ENCODE assay signal across 9 cellular contexts in genomic region chr2:157479081-157480027, GRCh38. TPM values are rescaled to one million over a fixed set of nuclear protein-coding genes. Genes with fewer than 3 reads are reported as not detected.
A peak's percentile ranks its signal among the peaks of the same experiment; 100 is the strongest.
DNase-seq lines count a peak whose midpoint lies in the region; ATAC-seq, FAIRE-seq and TF ChIP-seq lines count a peak whose summit lies in the region.
"Had no signal": no experiment of that assay in that cellular context is flagged by ENCODE, and none has a peak within 500 bp of the region (broad histone marks: within the 10 kb centered on the region; RNA-seq: fewer than 3 reads in every experiment).

No MANE protein-coding gene starts in this region.

- no peaks in the 10 kb centered on the region; the same call in 1 of the 2 replicates for H3K79me2 ChIP-seq in GM12878 (ENCODE audit: control insufficient read depth, insufficient read depth, low read length)

- CTCF ChIA-PET in GM12878 (lab: Yijun Ruan, JAX), result interaction anchor here (0.8 to 3.5 kb wide), 8 partner anchors 9 to 178 kb away, joined by 3 to 29 read pairs (median 13); partner anchors contain the start of gene ERMN

- ATAC-seq in GM19351 (IDR thresholded peaks at IDR 0.05; ENCODE audit: unreplicated experiment) (peak; percentile 43), HG03354 (IDR thresholded peaks at IDR 0.05; ENCODE audit: poor library complexity, severe bottlenecking, unreplicated experiment) (peak; percentile 35), GM12878 (peak; percentile 53)

- WGBS in GM12878 (ENCODE audit: insufficient coverage, insufficient replicate concordance, low lambda C conversion rate, missing lambda C conversion rate), result 65% methylated on average over 7 of the region's 7 CpGs

- peak; percentile 47 for FAIRE-seq in GM12891 (lab: Jason Lieb, UNC)
- no peak for FAIRE-seq in GM12878 (lab: Jason Lieb, UNC)
- FAIRE-seq in H54 (lab: Jason Lieb, UNC), result no peak

- RAD21 ChIA-PET in GM12878 (lab: Charles Lee; ENCODE audit: unreplicated experiment), result interaction anchor here (0.7 to 3.4 kb wide), 8 partner anchors 10 to 115 kb away, joined by 3 to 27 read pairs (median 6); partner anchors contain the start of gene CYTIP

- no peak for TF ChIP-seq EP300 in GM12878 (IDR thresholded peaks at IDR 0.05; ENCODE audit: borderline replicate concordance in 1 of 2, control insufficient read depth in 1 of 2, low read depth in 2 of 2, low read length in 2 of 2)

- H3K36me3 ChIP-seq in GM12878 (ENCODE audit: control insufficient read depth in 2 of 2, insufficient read depth in 2 of 2, low read length in 1 of 2), result no peaks in the 10 kb centered on the region

- H4K20me1 ChIP-seq in GM12878 (ENCODE audit: control insufficient read depth, insufficient read depth), result no peaks in the 10 kb centered on the region

- intact Hi-C loops in GM12878 (cut with micrococcal nuclease; ENCODE audit: unreplicated experiment), result loop anchor here (5.0 to 10.0 kb wide), 2 partner anchors 37 to 325 kb away; partner anchors contain the start of gene CYTIP

- TF ChIP-seq RAD21 in GM12878 (IDR thresholded peaks at IDR 0.05; ENCODE audit: insufficient read depth, low read depth, low read length), result no peak

- H3K4me2 ChIP-seq in GM12878 (ENCODE audit: control insufficient read depth, insufficient read depth), result peak overlapping the region; percentile 17; the same call in 1 of the 2 replicates

- no peak for DNase-seq in GM12891 (ENCODE audit: insufficient read length, low spot score)
- no peak for DNase-seq in GM12878 (ENCODE audit: low read depth, low spot score)
- no peak for DNase-seq in NCI-H446 treated with DMSO at 0.1 percent for 48 hours (lab: John Stamatoyannopoulos, UW)
- no peak for DNase-seq in H54 (ENCODE audit: insufficient read length, low spot score)
- no peak for DNase-seq in NCI-H2029 treated with DMSO at 0.1 percent for 48 hours (lab: John Stamatoyannopoulos, UW)
- DNase-seq in amniotic stem cell (lab: John Stamatoyannopoulos, UW), result no peak
- DNase-seq: effector memory CD4-positive, alpha-beta T cell had no signal

- no peak overlapping the region for H3K4me3 ChIP-seq in GM12878

- H3K4me1 ChIP-seq in GM12878 (ENCODE audit: control insufficient read depth, insufficient read depth, low read length), result peaks cover 25% of the 10 kb centered on the region

- in situ Hi-C loops in GM12878 (cut with MboI), result no loop called here

- no peaks in the 10 kb centered on the region for H3K27me3 ChIP-seq in GM12878 (replicated peaks in 1 of 2; ENCODE audit: control insufficient read depth in 2 of 2, insufficient read depth in 2 of 2, low read length in 1 of 2)

- BruUV-seq in GM12878 (replicated peaks; lab: Mats Ljungman, UMichigan), result TSS peak; percentile 67

- peak overlapping the region; percentile 18; the same call in 1 of the 2 replicates for H3K9ac ChIP-seq in GM12878 (ENCODE audit: control insufficient read depth, insufficient read depth, low read length)

- TF ChIP-seq CTCF in GM12878 (IDR thresholded peaks at IDR 0.05 in 2 of 3, conservative IDR thresholded peaks at IDR 0.05 in 1 of 3; ENCODE audit: control insufficient read depth in 2 of 3, extremely low read depth in 1 of 3, insufficient read depth in 1 of 3, low read depth in 3 of 3, low read length in 3 of 3), result no peak

- SMC1A ChIA-PET in GM12878 (lab: Charles Lee; ENCODE audit: uncharacterized antibody, unreplicated experiment), result interaction anchor here (0.7 to 8.5 kb wide), 12 partner anchors 11 to 174 kb away, joined by 3 to 93 read pairs (median 6); partner anchors contain the start of genes CYTIP and ERMN

- POLR2A ChIA-PET in GM12878 (lab: Charles Lee), result interaction anchor here (0.5 to 5.4 kb wide), 6 partner anchors 10 to 197 kb away, joined by 4 to 52 read pairs (median 16); partner anchors contain the start of gene CYTIP

- no peaks in the 10 kb centered on the region; the same call in 2 of the 3 replicates for H3K9me3 ChIP-seq in GM12878 (replicated peaks; ENCODE audit: control insufficient read depth, insufficient read depth, low read length)

- peak overlapping the region; percentile 44 for H3K27ac ChIP-seq in GM12878 (ENCODE audit: control insufficient read depth, insufficient read depth)

- H2AFZ ChIP-seq in GM12878 (ENCODE audit: control insufficient read depth, low read depth, low read length), result peak overlapping the region; percentile 77

- TF ChIP-seq POLR2A in GM12891 (IDR thresholded peaks at IDR 0.05; ENCODE audit: low read depth, low read length), result no peak
- TF ChIP-seq POLR2A in GM12878 (IDR thresholded peaks at IDR 0.05; ENCODE audit: low read depth, low read length), result no peak
- TF ChIP-seq POLR2A in H54 (IDR thresholded peaks at IDR 0.05; ENCODE audit: low read depth, low read length), result no peak

TF ChIP-seq in GM12891, 5 proteins besides CTCF, POLR2A, EP300 and RAD21:
- TF ChIP-seq TAF1 (IDR thresholded peaks at IDR 0.05; ENCODE audit: low read depth, low read length) (no peak), POU2F2 (IDR thresholded peaks at IDR 0.05; ENCODE audit: low read depth, low read length) (no peak), PAX5 (IDR thresholded peaks at IDR 0.05; ENCODE audit: insufficient read depth, low read length, severe bottlenecking) (no peak)

TF ChIP-seq in GM12878, 131 proteins besides CTCF, POLR2A, EP300 and RAD21 (continues in another document):
- TF ChIP-seq, protein P1, sequence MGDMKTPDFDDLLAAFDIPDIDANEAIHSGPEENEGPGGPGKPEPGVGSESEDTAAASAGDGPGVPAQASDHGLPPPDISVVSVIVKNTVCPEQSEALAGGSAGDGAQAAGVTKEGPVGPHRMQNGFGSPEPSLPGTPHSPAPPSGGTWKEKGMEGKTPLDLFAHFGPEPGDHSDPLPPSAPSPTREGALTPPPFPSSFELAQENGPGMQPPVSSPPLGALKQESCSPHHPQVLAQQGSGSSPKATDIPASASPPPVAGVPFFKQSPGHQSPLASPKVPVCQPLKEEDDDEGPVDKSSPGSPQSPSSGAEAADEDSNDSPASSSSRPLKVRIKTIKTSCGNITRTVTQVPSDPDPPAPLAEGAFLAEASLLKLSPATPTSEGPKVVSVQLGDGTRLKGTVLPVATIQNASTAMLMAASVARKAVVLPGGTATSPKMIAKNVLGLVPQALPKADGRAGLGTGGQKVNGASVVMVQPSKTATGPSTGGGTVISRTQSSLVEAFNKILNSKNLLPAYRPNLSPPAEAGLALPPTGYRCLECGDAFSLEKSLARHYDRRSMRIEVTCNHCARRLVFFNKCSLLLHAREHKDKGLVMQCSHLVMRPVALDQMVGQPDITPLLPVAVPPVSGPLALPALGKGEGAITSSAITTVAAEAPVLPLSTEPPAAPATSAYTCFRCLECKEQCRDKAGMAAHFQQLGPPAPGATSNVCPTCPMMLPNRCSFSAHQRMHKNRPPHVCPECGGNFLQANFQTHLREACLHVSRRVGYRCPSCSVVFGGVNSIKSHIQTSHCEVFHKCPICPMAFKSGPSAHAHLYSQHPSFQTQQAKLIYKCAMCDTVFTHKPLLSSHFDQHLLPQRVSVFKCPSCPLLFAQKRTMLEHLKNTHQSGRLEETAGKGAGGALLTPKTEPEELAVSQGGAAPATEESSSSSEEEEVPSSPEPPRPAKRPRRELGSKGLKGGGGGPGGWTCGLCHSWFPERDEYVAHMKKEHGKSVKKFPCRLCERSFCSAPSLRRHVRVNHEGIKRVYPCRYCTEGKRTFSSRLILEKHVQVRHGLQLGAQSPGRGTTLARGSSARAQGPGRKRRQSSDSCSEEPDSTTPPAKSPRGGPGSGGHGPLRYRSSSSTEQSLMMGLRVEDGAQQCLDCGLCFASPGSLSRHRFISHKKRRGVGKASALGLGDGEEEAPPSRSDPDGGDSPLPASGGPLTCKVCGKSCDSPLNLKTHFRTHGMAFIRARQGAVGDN (IDR thresholded peaks at IDR 0.05), result peak; percentile 15; the same call in 1 of the 2 replicates
- TF ChIP-seq, protein P2, sequence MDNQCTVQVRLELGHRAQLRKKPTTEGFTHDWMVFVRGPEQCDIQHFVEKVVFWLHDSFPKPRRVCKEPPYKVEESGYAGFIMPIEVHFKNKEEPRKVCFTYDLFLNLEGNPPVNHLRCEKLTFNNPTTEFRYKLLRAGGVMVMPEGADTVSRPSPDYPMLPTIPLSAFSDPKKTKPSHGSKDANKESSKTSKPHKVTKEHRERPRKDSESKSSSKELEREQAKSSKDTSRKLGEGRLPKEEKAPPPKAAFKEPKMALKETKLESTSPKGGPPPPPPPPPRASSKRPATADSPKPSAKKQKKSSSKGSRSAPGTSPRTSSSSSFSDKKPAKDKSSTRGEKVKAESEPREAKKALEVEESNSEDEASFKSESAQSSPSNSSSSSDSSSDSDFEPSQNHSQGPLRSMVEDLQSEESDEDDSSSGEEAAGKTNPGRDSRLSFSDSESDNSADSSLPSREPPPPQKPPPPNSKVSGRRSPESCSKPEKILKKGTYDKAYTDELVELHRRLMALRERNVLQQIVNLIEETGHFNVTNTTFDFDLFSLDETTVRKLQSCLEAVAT (IDR thresholded peaks at IDR 0.05), result peak; percentile 61
- 0 out of 2 replicates have a peak, but pooled peaks have one; percentile 6 for TF ChIP-seq IRF4 (IDR thresholded peaks at IDR 0.05; ENCODE audit: low read depth, low read length)

RNA-seq across cellular contexts. Expression of gene CYTIP, which starts 35.5 kb away (rescaled TPM):
- 70.8 TPM for polyA plus RNA-seq in GM12891 (2012; ENCODE audit: low read depth, missing spikeins)
- total RNA-seq in GM12878 (2013; cell fraction: nucleolus; rRNA removed), result 245 and 264 TPM in 2 replicates
- 73.6 and 74.4 TPM in 2 replicates for total RNA-seq in GM12878 (2014; rRNA removed)
- 94.2 and 97.1 TPM in 2 replicates for total RNA-seq in GM12878 (2014; rRNA removed; fragmentation: Illumina TruSeq; extraction: Trizol)
- 63.7 and 64.9 TPM in 2 replicates for total RNA-seq in GM12878 (2021)
- 86.9 TPM for polyA plus RNA-seq in GM12878 (2011; ENCODE audit: low read depth)
- 178 and 213 TPM in 2 replicates for polyA plus RNA-seq in GM12878 (2011; rRNA removed)
- 88.3 and 124 TPM in 2 replicates for polyA plus RNA-seq in GM12878 (2011; cell fraction: cytosol; rRNA removed)
- polyA plus RNA-seq in GM12878 (2011; cell fraction: nucleus; rRNA removed), result 57.7 and 73.8 TPM in 2 replicates
- polyA plus RNA-seq in GM12878 (2012), result 92.3 and 147 TPM in 2 replicates
- polyA plus RNA-seq in GM12878 (2014; fragmentation: Illumina TruSeq; extraction: Trizol), result 71.4 and 99.2 TPM in 2 replicates
- 10 to 100 TPM; 71.6 to 75.4 TPM for polyA plus RNA-seq in GM12878 (2014; fragmentation: Nextera tagmentation; extraction: Ambion mirVana)
- polyA plus RNA-seq in GM12878 (2014; rRNA removed), result 51.2 and 55.1 TPM in 2 replicates
- polyA plus RNA-seq in GM12878 (2016; fragmentation: Nextera tagmentation; extraction: Ambion mirVana), result 10 to 100 TPM; 73.2 to 76.5 TPM
- 173 and 213 TPM in 2 replicates for polyA minus RNA-seq in GM12878 (2011; rRNA and poly(A)+ RNA removed)
- 103 TPM in 2 replicates for polyA minus RNA-seq in GM12878 (2011; cell fraction: cytosol; rRNA and poly(A)+ RNA removed)
- polyA minus RNA-seq in GM12878 (2011; cell fraction: nucleus; rRNA and poly(A)+ RNA removed), result 449 and 546 TPM in 2 replicates
